ENCODE assay signal across 1 cellular context in genomic region chr5:143309661-143310431, GRCh38.
TF ChIP-seq lines count a peak whose summit lies in the region.

No MANE protein-coding gene starts in this region.

TF ChIP-seq in GM12878, 131 proteins besides CTCF, POLR2A, EP300 and RAD21 (continued from another document):
- TF ChIP-seq ATF2 (IDR thresholded peaks at IDR 0.05; ENCODE audit: low read length) (peak; percentile 68), NRF1 (conservative IDR thresholded peaks at IDR 0.05; ENCODE audit: low read depth, low read length) (no peak), MYC (IDR thresholded peaks at IDR 0.05; ENCODE audit: insufficient read depth, insufficient read length, insufficient replicate concordance, low read length, severe bottlenecking) (no peak), SMARCA5 (IDR thresholded peaks at IDR 0.05) (no peak), ZBED1 (IDR thresholded peaks at IDR 0.05; ENCODE audit: borderline replicate concordance) (no peak), ZNF207 (IDR thresholded peaks at IDR 0.05; ENCODE audit: borderline replicate concordance) (no peak), TCF7 (IDR thresholded peaks at IDR 0.05; ENCODE audit: borderline replicate concordance) (0 out of 2 replicates have a peak, but pooled peaks have one; percentile 20), TARDBP (IDR thresholded peaks at IDR 0.05; ENCODE audit: borderline replicate concordance) (no peak), SIN3A (IDR thresholded peaks at IDR 0.05; ENCODE audit: low read depth, low read length) (no peak), MLLT1 (IDR thresholded peaks at IDR 0.05) (no peak), SKIL (IDR thresholded peaks at IDR 0.05; ENCODE audit: low read depth, poor library complexity, severe bottlenecking) (no peak), POU2F2 (IDR thresholded peaks at IDR 0.05; ENCODE audit: borderline replicate concordance, low read depth, low read length) (no peak), ZNF217 (IDR thresholded peaks at IDR 0.05) (no peak), BCL3 (IDR thresholded peaks at IDR 0.05; ENCODE audit: borderline replicate concordance, insufficient read depth, low read depth, low read length, poor library complexity, severe bottlenecking) (no peak), SMC3 (IDR thresholded peaks at IDR 0.05; ENCODE audit: borderline replicate concordance, low read length) (no peak), E2F4 (IDR thresholded peaks at IDR 0.05; ENCODE audit: low read depth, low read length) (no peak), RB1 (IDR thresholded peaks at IDR 0.05; ENCODE audit: borderline replicate concordance) (no peak), PRDM15 (CRISPR knock-in tag; IDR thresholded peaks at IDR 0.05) (no peak), JUNB (IDR thresholded peaks at IDR 0.05) (peak; percentile 76), SRF (IDR thresholded peaks at IDR 0.05; ENCODE audit: low read depth in 2 of 2, low read length in 2 of 2) (no peak), BACH1 (IDR thresholded peaks at IDR 0.05; ENCODE audit: borderline replicate concordance) (no peak)
